In genomic region chr7:48085433-48085791, GRCh38 we compare ENCODE assay signal across 8 cellular contexts. TPM values are rescaled to one million over a fixed set of nuclear protein-coding genes. Genes with fewer than 3 reads are reported as not detected.
DNase-seq lines count a peak whose midpoint lies in the region; ATAC-seq and TF ChIP-seq lines count a peak whose summit lies in the region.

No MANE protein-coding gene starts in this region.

- TF ChIP-seq POLR2A in adrenal gland (IDR thresholded peaks at IDR 0.05), result no peak

- ATAC-seq in GM18511 (IDR thresholded peaks at IDR 0.05; ENCODE audit: unreplicated experiment), result peak; percentile 15

- H3K36me3 ChIP-seq in adrenal gland (replicated peaks in 1 of 2) (no peaks in the 10 kb centered on the region), parathyroid adenoma (ENCODE audit: control insufficient read depth, insufficient read depth, low read length) (no peaks in the 10 kb centered on the region), BE2C (no peaks in the 10 kb centered on the region)

- no peak overlapping the region for H3K9ac ChIP-seq in parathyroid adenoma

- intact Hi-C loops in adrenal gland (cut with DNase I), result no loop called here

- H3K27ac Mint-ChIP-seq in IgD-negative memory B cell, result peak overlapping the region; percentile 48 to 96 (median 86)

- H3K4me3 Mint-ChIP-seq in IgD-negative memory B cell, result peak overlapping the region in 3 of 4 donors; percentile 0 to 64 (median 14)

- no peak overlapping the region for H3K4me2 ChIP-seq in parathyroid adenoma (ENCODE audit: low read length)

- H3K4me1 ChIP-seq in adrenal gland (replicated peaks in 1 of 2) (peaks cover 7 to 41% of the 10 kb centered on the region in 2 donors), parathyroid adenoma (peaks cover 14% of the 10 kb centered on the region), BE2C (peaks cover 15% of the 10 kb centered on the region)

- peaks cover 25 to 31% (median 26%) of the 10 kb centered on the region in 3 donors for H3K4me1 Mint-ChIP-seq in IgD-negative memory B cell

- no peak for DNase-seq in adrenal gland
- DNase-seq in SHP77 (lab: John Stamatoyannopoulos, UW), result no peak
- DNase-seq in activated CD4-positive, alpha-beta T cell treated with anti-CD3 and anti-CD28 coated beads for 4 hours, result no peak
- no peak for DNase-seq in NCI-H1105 (lab: John Stamatoyannopoulos, UW)
- DNase-seq in BE2C, result no peak

- TF ChIP-seq CTCF in adrenal gland (IDR thresholded peaks at IDR 0.05) (no peak), parathyroid adenoma (IDR thresholded peaks at IDR 0.05) (no peak), BE2C (IDR thresholded peaks at IDR 0.05; ENCODE audit: low read depth, low read length) (no peak)

- no peaks in the 10 kb centered on the region for H3K27me3 Mint-ChIP-seq in IgD-negative memory B cell

- no peak overlapping the region for H3K4me3 ChIP-seq in adrenal gland
- no peak overlapping the region for H3K4me3 ChIP-seq in parathyroid adenoma (ENCODE audit: low read depth, low read length)
- H3K4me3 ChIP-seq in BE2C (ENCODE audit: low read depth, low read length), result no peak overlapping the region

- WGBS in adrenal gland, 4 donors, result 85 to 100% (median 95%) methylated on average over 1 of the region's 1 CpG

- no peaks in the 10 kb centered on the region for H3K27me3 ChIP-seq in adrenal gland
- H3K27me3 ChIP-seq in parathyroid adenoma (ENCODE audit: control insufficient read depth, insufficient read depth, low read length), result no peaks in the 10 kb centered on the region
- H3K27me3 ChIP-seq in BE2C, result no peaks in the 10 kb centered on the region

- H2AFZ ChIP-seq in parathyroid adenoma, result peak overlapping the region; percentile 34

- H3K27ac ChIP-seq in adrenal gland (peak overlapping the region; percentile 8 to 97 (median 81)), parathyroid adenoma (no peak overlapping the region)

- H3K9me3 ChIP-seq in adrenal gland (replicated peaks in 1 of 3) (no peaks in the 10 kb centered on the region), parathyroid adenoma (ENCODE audit: control insufficient read depth, low read length) (no peaks in the 10 kb centered on the region), BE2C (no peaks in the 10 kb centered on the region)

- H3K9me3 Mint-ChIP-seq in IgD-negative memory B cell, result no peaks in the 10 kb centered on the region

- H3K79me2 ChIP-seq in parathyroid adenoma, result peaks cover 3% of the 10 kb centered on the region

- H3K36me3 Mint-ChIP-seq in IgD-negative memory B cell, result no peaks in the 10 kb centered on the region

RNA-seq across cellular contexts. Expression of gene UPP1, which starts 3.7 kb away (rescaled TPM):
- polyA plus RNA-seq in IgD-negative memory B cell (6.2 TPM), adrenal gland (100 to 1,000 TPM in 2 of 3 donors, 10 to 100 TPM in 1; 15.9 to 132 (median 112) TPM)
- total RNA-seq in adrenal gland, result 10 to 100 TPM in 7 of 8 donors, 1 to 10 TPM in 1; 6.9 to 47.1 (median 24.8) TPM
- 34.8 TPM for polyA plus RNA-seq in BE2C (2012; ENCODE audit: insufficient read depth, insufficient read length, low read depth)

RNA-seq across cellular contexts. Expression of gene C7orf57, which starts 50.1 kb away (rescaled TPM):
- polyA plus RNA-seq in IgD-negative memory B cell (not detected), adrenal gland (not detected)
- total RNA-seq in adrenal gland, result 1 to 10 TPM in 1 of 8 donors, not detected in 7; 1.7 TPM
- not detected for polyA plus RNA-seq in BE2C (2012; ENCODE audit: insufficient read depth, insufficient read length, low read depth)

RNA-seq across cellular contexts. Expression of gene SUN3, which starts 56.5 kb away (rescaled TPM):
- polyA plus RNA-seq in IgD-negative memory B cell (not detected), adrenal gland (1 to 10 TPM in 1 of 3 donors, under 1 TPM in 1, not detected in 1; 0.20 to 1.0 TPM)
- total RNA-seq in adrenal gland, result not detected
- polyA plus RNA-seq in BE2C (2012; ENCODE audit: insufficient read depth, insufficient read length, low read depth), result 0.31 TPM
